In the genomic region with DNA sequence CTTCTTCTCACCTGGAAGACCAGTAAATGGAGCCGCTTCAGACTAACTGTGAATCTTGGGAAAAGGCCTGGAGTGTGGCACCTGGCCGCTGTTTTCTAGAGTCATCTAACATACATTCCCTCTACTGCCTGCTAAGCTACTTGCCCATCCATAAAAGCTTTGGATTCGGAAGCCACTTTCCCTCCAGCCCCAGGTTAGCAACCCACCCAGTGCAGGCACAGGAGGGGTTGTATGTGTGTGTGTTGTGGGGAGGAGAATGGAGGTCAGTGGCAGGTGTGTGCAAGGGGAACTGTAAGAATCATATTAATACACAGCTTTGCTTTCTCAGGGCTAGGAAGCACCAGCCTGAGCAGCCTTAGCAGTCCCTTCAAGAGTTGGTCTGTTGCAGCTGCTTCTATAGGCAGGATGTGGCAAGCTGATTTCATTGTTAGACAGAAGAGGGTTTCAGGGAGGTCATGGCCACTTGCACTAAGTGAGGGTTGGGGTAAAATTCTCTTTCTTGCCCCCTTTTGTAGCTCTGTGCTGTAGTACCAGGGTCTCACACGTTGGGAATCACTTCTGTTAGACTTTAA, we compare ENCODE assay signal across 10 cellular contexts. TPM values are rescaled to one million over a fixed set of nuclear protein-coding genes. Genes with fewer than 3 reads are reported as not detected.
DNase-seq lines count a peak whose midpoint lies in the region; ATAC-seq, FAIRE-seq and TF ChIP-seq lines count a peak whose summit lies in the region.
"Had no signal": no experiment of that assay in that cellular context is flagged by ENCODE, and none has a peak within 500 bp of the region (broad histone marks: within the 10 kb centered on the region; RNA-seq: fewer than 3 reads in every experiment).

No MANE protein-coding gene starts in this region.

- H3K9me3 Mint-ChIP-seq in astrocyte (ENCODE audit: unreplicated experiment): peaks cover 5% of the 10 kb centered on the region
- H3K9me3 Mint-ChIP-seq: natural killer cell treated with Interleukin-12 subunit alpha and Interleukin-12 subunit beta and Interleukin-15 and Interleukin-18, amount 100 ng/mL, for 72 hours had no signal

- no peaks in the 10 kb centered on the region for H3K27me3 ChIP-seq in astrocyte (ENCODE audit: insufficient read depth, low read length)

- H3K9ac ChIP-seq in astrocyte (ENCODE audit: low read length): no peak overlapping the region

- DNase-seq in astrocyte (ENCODE audit: low read depth) (no peak), cerebellar cortex (ENCODE audit: low spot score) (no peak), superior temporal gyrus (ENCODE audit: extremely low spot score) (no peak), left colon (no peak)

- no peak overlapping the region for H2AFZ ChIP-seq in astrocyte (ENCODE audit: low read depth, low read length)

- H3K27ac ChIP-seq in astrocyte (ENCODE audit: low read depth, low read length): no peak overlapping the region
- H3K27ac ChIP-seq: HL-60 had no signal

- FAIRE-seq in astrocyte (lab: Jason Lieb, UNC): no peak

- peaks cover 11% of the 10 kb centered on the region for H3K36me3 Mint-ChIP-seq in astrocyte (ENCODE audit: low read depth, unreplicated experiment)

- H3K27me3 Mint-ChIP-seq in astrocyte (ENCODE audit: low read depth, unreplicated experiment): no peaks in the 10 kb centered on the region
- H3K27me3 Mint-ChIP-seq: natural killer cell treated with Interleukin-12 subunit alpha and Interleukin-12 subunit beta and Interleukin-15 and Interleukin-18, amount 100 ng/mL, for 72 hours had no signal

- no peak overlapping the region for H3K4me2 ChIP-seq in astrocyte (ENCODE audit: low read length)

- H3K4me1 ChIP-seq in astrocyte (ENCODE audit: insufficient read depth, low read length): peaks cover 5% of the 10 kb centered on the region

- H3K4me1 Mint-ChIP-seq in astrocyte (ENCODE audit: low read depth, unreplicated experiment): peaks cover 9% of the 10 kb centered on the region

- peaks cover 4% of the 10 kb centered on the region for H3K36me3 ChIP-seq in astrocyte (ENCODE audit: insufficient read depth, low read length)

- H3K27ac Mint-ChIP-seq in astrocyte (ENCODE audit: unreplicated experiment): peak overlapping the region; percentile 7

- H3K4me3 ChIP-seq in astrocyte (ENCODE audit: insufficient read depth, low read depth, low read length): no peak overlapping the region

- no peaks in the 10 kb centered on the region for H3K9me3 ChIP-seq in astrocyte (ENCODE audit: insufficient read depth, low read depth, low read length)

- no peak overlapping the region for H3K4me3 Mint-ChIP-seq in astrocyte (ENCODE audit: unreplicated experiment)
- H3K4me3 Mint-ChIP-seq: natural killer cell treated with Interleukin-12 subunit alpha and Interleukin-12 subunit beta and Interleukin-15 and Interleukin-18, amount 100 ng/mL, for 72 hours had no signal

- no peak for TF ChIP-seq CTCF in astrocyte (IDR thresholded peaks at IDR 0.05; ENCODE audit: insufficient read depth, low read depth, low read length)

- ATAC-seq in GM18873 (IDR thresholded peaks at IDR 0.05; ENCODE audit: low FRiP score, unreplicated experiment) (peak; percentile 69), GM21576 (IDR thresholded peaks at IDR 0.05; ENCODE audit: unreplicated experiment) (peak; percentile 88), HG03175 (IDR thresholded peaks at IDR 0.05; ENCODE audit: unreplicated experiment) (peak; percentile 78), left colon (no peak)

- H3K79me2 ChIP-seq in astrocyte (ENCODE audit: insufficient read depth, low read length): peaks cover 25% of the 10 kb centered on the region

- peaks cover 5% of the 10 kb centered on the region for H4K20me1 ChIP-seq in astrocyte (ENCODE audit: insufficient read depth, low read length)

- intact Hi-C loops in left colon (cut with DNase I, micrococcal nuclease): no loop called here

RNA-seq across cellular contexts. Expression of a gene that starts 8.9 kb away (rescaled TPM):
- 9.4 and 10.3 TPM in 2 replicates for total RNA-seq in astrocyte
- total RNA-seq in left colon: 10 to 100 TPM; 20.0 to 21.9 TPM

RNA-seq across cellular contexts. Expression of a gene that starts 9.1 kb away (rescaled TPM):
- total RNA-seq in astrocyte (2.9 and 3.4 TPM in 2 replicates), left colon (1 to 10 TPM; 6.6 to 7.8 TPM)

RNA-seq across cellular contexts. Expression of a gene that starts 43.4 kb away (rescaled TPM):
- not detected in 2 replicates for total RNA-seq in astrocyte
- total RNA-seq in left colon: 10 to 100 TPM; 20.4 to 23.4 TPM
- total RNA-seq: natural killer cell treated with Interleukin-12 subunit alpha and Interleukin-12 subunit beta and Interleukin-15 and Interleukin-18, amount 100 ng/mL, for 72 hours; subcutaneous adipose tissue had no signal

Comparison
In these comparisons a context has a peak if more than half of its experiments do, and no peak if none do; other contexts are left out.
1. RNA of a gene that starts 43.4 kb away (total RNA-seq): 20.4 to 23.4 TPM in left colon; not detected in astrocyte; every median in the first group is over 10 times any median in the second.